28 cellular contexts compared by ENCODE assay signal in genomic region chr5:104708027-104708426, GRCh38.
"Had no signal": no experiment of that assay in that cellular context is flagged by ENCODE, and none has a peak within 500 bp of the region (broad histone marks: within the 10 kb centered on the region; RNA-seq: fewer than 3 reads in every experiment).

No MANE protein-coding gene starts in this region.

- H3K27me3 ChIP-seq: left lung, neural progenitor cell, neutrophil, suprapubic skin, tibial artery, upper lobe of right lung had no signal

- H2AFZ ChIP-seq: neural progenitor cell had no signal

- H3K4me3 ChIP-seq: left lung, lung, neural progenitor cell, skin epidermis, suprapubic skin, thoracic aorta, tibial artery, upper lobe of right lung had no signal

- ATAC-seq: left colon, left lung, natural killer cell, right cardiac atrium, sciatic nerve, upper lobe of right lung had no signal

- FAIRE-seq: islet of Langerhans, kidney, urothelium cell line had no signal

- H3K9me3 ChIP-seq: neutrophil, suprapubic skin, upper lobe of right lung had no signal

- H3K9ac ChIP-seq: neural progenitor cell had no signal

- H3K4me1 ChIP-seq: left lung, neural progenitor cell, suprapubic skin, tibial artery, upper lobe of right lung had no signal

- H3K36me3 ChIP-seq: left lung, neural progenitor cell, neutrophil, suprapubic skin, thoracic aorta, tibial artery, upper lobe of right lung had no signal

- DNase-seq: hippocampal formation; kidney; left colon; left lung; mesendoderm; naive B cell; natural killer cell; nephron progenitor cell; occipital lobe; retina; right cardiac atrium; stimulated activated CD4-positive, alpha-beta T cell treated with anti-CD3 and anti-CD28 coated beads, Interleukin-12 subunit alpha, Interleukin-12 subunit beta, amount 100 ng/mL, for 4 hours; stimulated activated CD4-positive, alpha-beta T cell treated with anti-CD3 and anti-CD28 coated beads, Interleukin-15, amount 100 ng/mL, for 24 hours; stimulated activated CD4-positive, alpha-beta T cell treated with anti-CD3 and anti-CD28 coated beads, Interleukin-2, amount 100 ng/mL, for 24 hours; stimulated activated CD4-positive, alpha-beta T cell treated with anti-CD3 and anti-CD28 coated beads, Interleukin-4, amount 100 ng/mL, for 1 hour; stimulated activated naive CD4-positive, alpha-beta T cell; tibial artery; trophoblast cell; upper lobe of right lung had no signal

- H3K4me2 ChIP-seq: neural progenitor cell had no signal

- H3K27ac ChIP-seq: left lung, neural progenitor cell, neutrophil, skin epidermis, suprapubic skin, thoracic aorta, tibial artery, upper lobe of right lung had no signal
